In genomic region chr5:169757016-169757415, GRCh38 we compare ENCODE assay signal across 22 cellular contexts.
DNase-seq lines count a peak whose midpoint lies in the region; ATAC-seq and FAIRE-seq lines count a peak whose summit lies in the region.
"Had no signal": no experiment of that assay in that cellular context is flagged by ENCODE, and none has a peak within 500 bp of the region (broad histone marks: within the 10 kb centered on the region; RNA-seq: fewer than 3 reads in every experiment).

No MANE protein-coding gene starts in this region.

- no peak overlapping the region for H3K4me3 ChIP-seq in adipocyte (ENCODE audit: low read length)
- H3K4me3 ChIP-seq: K562, Peyer's patch, SJSA1 had no signal

- peaks cover 12% of the 10 kb centered on the region for H3K4me1 ChIP-seq in adipocyte (ENCODE audit: control insufficient read depth, insufficient read depth, low read length)
- H3K4me1 ChIP-seq: Peyer's patch had no signal

- FAIRE-seq in HTR-8/SVneo (lab: Jason Lieb, UNC) (peak; percentile 26), frontal cortex (lab: Jason Lieb, UNC) (no peak)
- FAIRE-seq: GM12892 had no signal

- H3K27me3 ChIP-seq in adipocyte (replicated peaks; ENCODE audit: control insufficient read depth, insufficient read depth, low read length) = no peaks in the 10 kb centered on the region
- H3K27me3 ChIP-seq: Peyer's patch, SJSA1 had no signal

- no peaks in the 10 kb centered on the region for H3K36me3 ChIP-seq in adipocyte (ENCODE audit: control insufficient read depth, insufficient read depth, low read length, severe bottlenecking)
- H3K36me3 ChIP-seq: Peyer's patch, SJSA1 had no signal

- no peaks in the 10 kb centered on the region for H3K9me3 ChIP-seq in adipocyte (ENCODE audit: control insufficient read depth, low read length)
- H3K9me3 ChIP-seq: Peyer's patch, SJSA1 had no signal

- no peak overlapping the region for H3K9ac ChIP-seq in adipocyte (ENCODE audit: low read length)

- ATAC-seq in HG02870 (IDR thresholded peaks at IDR 0.05; ENCODE audit: unreplicated experiment) = no peak
- no peak for ATAC-seq in GM21447 (IDR thresholded peaks at IDR 0.05; ENCODE audit: unreplicated experiment)
- no peak for ATAC-seq in GM18873 (IDR thresholded peaks at IDR 0.05; ENCODE audit: low FRiP score, unreplicated experiment)
- ATAC-seq: K562 had no signal

- DNase-seq in EH (ENCODE audit: low read depth) (peak; percentile 65), HTR-8/SVneo (ENCODE audit: insufficient read length, low spot score) (no peak), adipocyte (ENCODE audit: low read depth) (peak; percentile 33), hepatic stellate cell (ENCODE audit: low spot score) (peak; percentile 23), frontal cortex (ENCODE audit: low spot score in 2 of 2) (no peak)
- DNase-seq: DMS53, GOT3, HCEC 1CT, NCI-H1092 treated with DMSO at 0.1 percent for 48 hours, NCI-H146, NCI-H2029, NCI-H345, NCI-H524, NCI-H82, Peyer's patch, SW 1271 had no signal

Comparison
In these comparisons a context has a peak if more than half of its experiments do, and no peak if none do; other contexts are left out.
1. DNase-seq: peak in EH (single experiment), adipocyte (single experiment) and hepatic stellate cell (single experiment); none in HTR-8/SVneo (single experiment) and frontal cortex (0 of 2).